In genomic region chr1:155695608-155696007, GRCh38 we compare ENCODE assay signal across 1 cellular context.
TF ChIP-seq lines count a peak whose summit lies in the region.

No MANE protein-coding gene starts in this region.

TF ChIP-seq in IMR-90, 13 proteins besides CTCF, POLR2A, EP300 and RAD21:
- no peak for TF ChIP-seq SMC3 (IDR thresholded peaks at IDR 0.05; ENCODE audit: low read depth, low read length)
- no peak for TF ChIP-seq USF2 (IDR thresholded peaks at IDR 0.05; ENCODE audit: low read depth, low read length)
- TF ChIP-seq RCOR1 (IDR thresholded peaks at IDR 0.05; ENCODE audit: insufficient replicate concordance, low read length), result no peak
- no peak for TF ChIP-seq MAFK (IDR thresholded peaks at IDR 0.05; ENCODE audit: low read depth, low read length)
- no peak for TF ChIP-seq BHLHE40 (IDR thresholded peaks at IDR 0.05; ENCODE audit: low read depth, low read length)
- TF ChIP-seq NFE2L2 (IDR thresholded peaks at IDR 0.05; ENCODE audit: low read depth, low read length), result no peak
- TF ChIP-seq MXI1 (IDR thresholded peaks at IDR 0.05; ENCODE audit: borderline replicate concordance, low read depth, low read length), result no peak
- no peak for TF ChIP-seq ELK1 (IDR thresholded peaks at IDR 0.05; ENCODE audit: borderline replicate concordance, low read depth, low read length)
